In genomic region chr19:40231057-40231456, GRCh38 we compare ENCODE assay signal across 25 cellular contexts. TPM values are rescaled to one million over a fixed set of nuclear protein-coding genes. Genes with fewer than 3 reads are reported as not detected.
DNase-seq lines count a peak whose midpoint lies in the region; ATAC-seq, FAIRE-seq and TF ChIP-seq lines count a peak whose summit lies in the region.
"Had no signal": no experiment of that assay in that cellular context is flagged by ENCODE, and none has a peak within 500 bp of the region (broad histone marks: within the 10 kb centered on the region; RNA-seq: fewer than 3 reads in every experiment).

No MANE protein-coding gene starts in this region.

- intact Hi-C loops in HepG2 (cut with micrococcal nuclease; ENCODE audit: unreplicated experiment) = no loop called here
- intact Hi-C loops in right lobe of liver (cut with DNase I) = no loop called here

- WGBS in HepG2 (ENCODE audit: low lambda C conversion rate) = 63% methylated on average over 6 of the region's 6 CpGs
- 83% methylated on average over 6 of the region's 6 CpGs for WGBS in right lobe of liver (ENCODE audit: insufficient coverage, low coverage, low lambda C conversion rate, missing lambda C conversion rate)
- WGBS in liver = 88% methylated on average over 6 of the region's 6 CpGs

- ATAC-seq in HepG2 (no peak), right lobe of liver (no peak)
- ATAC-seq: activated T-helper 17 cell treated with anti-CD3 and anti-CD28 coated beads, Interleukin-2, amount 50 U/mL, for 72 hours had no signal

- TF ChIP-seq POLR2A in HepG2 (IDR thresholded peaks at IDR 0.05; ENCODE audit: insufficient read depth in 1 of 2, low read depth in 2 of 2, low read length in 2 of 2) (no peak), right lobe of liver (IDR thresholded peaks at IDR 0.05) (no peak)

- H3K36me3 ChIP-seq in HepG2 (replicated peaks in 1 of 2; ENCODE audit: control insufficient read depth in 1 of 2, insufficient read depth in 2 of 2, low read length in 2 of 2) (peaks cover 10 to 11% of the 10 kb centered on the region in 2 experiments; a peak in 3 of 5 replicates), right lobe of liver (peaks cover 0 to 17% (median 8%) of the 10 kb centered on the region in 4 donors), liver (ENCODE audit: control insufficient read depth in 4 of 4, insufficient read depth in 3 of 4, low read depth in 1 of 4, low read length in 3 of 4) (peaks cover 6 to 24% (median 13%) of the 10 kb centered on the region in 4 donors), Karpas-422 (ENCODE audit: insufficient read depth, low read length) (no peaks in the 10 kb centered on the region)

- TF ChIP-seq CTCF in HepG2 (CRISPR knock-in tag; IDR thresholded peaks at IDR 0.05) (no peak), right lobe of liver (IDR thresholded peaks at IDR 0.05) (no peak), RWPE1 (conservative IDR thresholded peaks at IDR 0.05; ENCODE audit: low read depth) (no peak), liver (IDR thresholded peaks at IDR 0.05; ENCODE audit: low read depth, low read length, missing input control) (no peak)

- H3K9ac ChIP-seq in HepG2 (ENCODE audit: insufficient read depth, low read depth, low read length) = peak overlapping the region; percentile 20
- no peak overlapping the region for H3K9ac ChIP-seq in liver (ENCODE audit: low read depth in 1 of 2, low read length in 2 of 2)
- H3K9ac ChIP-seq in Karpas-422 (ENCODE audit: low read length) = no peak overlapping the region

- peak overlapping the region in 2 of 3 experiments; percentile 19 to 69; a peak in 2 of 6 replicates for H3K4me3 ChIP-seq in HepG2 (replicated peaks in 1 of 3; ENCODE audit: insufficient read depth in 1 of 3, low read depth in 2 of 3, low read length in 3 of 3)
- H3K4me3 ChIP-seq in right lobe of liver = no peak overlapping the region
- H3K4me3 ChIP-seq in liver (ENCODE audit: low read depth in 1 of 3, low read length in 3 of 3) = no peak overlapping the region
- H3K4me3 ChIP-seq in Karpas-422 (ENCODE audit: low read length) = no peak overlapping the region
- H3K4me3 ChIP-seq: esophagus squamous epithelium, gastroesophageal sphincter, sigmoid colon had no signal

- H3K4me1 ChIP-seq in HepG2 (ENCODE audit: insufficient read depth, low read length) = peaks cover 70% of the 10 kb centered on the region
- peaks cover 0 to 27% (median 7%) of the 10 kb centered on the region in 4 donors for H3K4me1 ChIP-seq in right lobe of liver
- peaks cover 10 to 24% (median 19%) of the 10 kb centered on the region in 4 donors for H3K4me1 ChIP-seq in liver (ENCODE audit: control insufficient read depth in 4 of 4, insufficient read depth in 4 of 4, low read length in 3 of 4)
- no peaks in the 10 kb centered on the region for H3K4me1 ChIP-seq in Karpas-422 (ENCODE audit: low read length)

- H2AFZ ChIP-seq in HepG2 (ENCODE audit: low read length) = no peak overlapping the region
- H2AFZ ChIP-seq in Karpas-422 (ENCODE audit: low read length) = no peak overlapping the region

- no peaks in the 10 kb centered on the region for H3K9me2 ChIP-seq in Karpas-422 (replicated peaks; ENCODE audit: insufficient read depth, low read length)

- H3K79me2 ChIP-seq in HepG2 (ENCODE audit: insufficient read depth, low read length) (no peaks in the 10 kb centered on the region), Karpas-422 (ENCODE audit: low read length) (no peaks in the 10 kb centered on the region)

- no TSS peak for BruUV-seq in HepG2 (replicated peaks; lab: Mats Ljungman, UMichigan)

- in situ Hi-C loops in HepG2 (cut with HindIII; ENCODE audit: extremely low pct_ligation_motif_present, low pct_unique_long_range_greater_than_20kb) = no loop called here

- TF ChIP-seq EP300 in HepG2 (IDR thresholded peaks at IDR 0.05; ENCODE audit: low read depth in 2 of 2, low read length in 2 of 2) (no peak), HepG2 (CRISPR knock-in tag; IDR thresholded peaks at IDR 0.05; ENCODE audit: borderline replicate concordance) (no peak)

- POLR2A ChIA-PET in HepG2 (lab: Yijun Ruan, JAX) (interaction anchor here (0.9 to 2.7 kb wide), 5 partner anchors 23 to 202 kb away, joined by 4 to 25 read pairs (median 7); partner anchors contain the start of genes MAP3K10 and SERTAD1), RWPE1 (lab: Yijun Ruan, JAX; ENCODE audit: low non-redundant PET) (no interaction called here)

- H3K9me3 ChIP-seq in HepG2 (ENCODE audit: low read length) (no peaks in the 10 kb centered on the region), right lobe of liver (no peaks in the 10 kb centered on the region), liver (ENCODE audit: control insufficient read depth in 4 of 4, low read length in 3 of 4) (no peaks in the 10 kb centered on the region), Karpas-422 (ENCODE audit: low read length) (no peaks in the 10 kb centered on the region)
- H3K9me3 ChIP-seq: esophagus squamous epithelium, gastroesophageal sphincter, sigmoid colon had no signal

- CTCF ChIA-PET in HepG2 (lab: Yijun Ruan, JAX; ENCODE audit: low intra/inter-chr PET ratio, low total read pairs) = no interaction called here
- CTCF ChIA-PET in RWPE1 (lab: Yijun Ruan, JAX) = interaction anchor here (0.6 kb wide), 1 partner anchor 295 kb away, joined by 4 read pairs; no protein-coding TSS in a partner anchor

- TF ChIP-seq RAD21 in HepG2 (CRISPR knock-in tag; IDR thresholded peaks at IDR 0.05) (no peak), liver (IDR thresholded peaks at IDR 0.05) (no peak)

- DNase-seq in HepG2 (ENCODE audit: low spot score) (no peak), right lobe of liver (no peak), RWPE1 (ENCODE audit: low spot score) (no peak), LoVo (ENCODE audit: low spot score) (no peak), nucleus accumbens (lab: John Stamatoyannopoulos, UW) (no peak), Karpas-422 (no peak)
- DNase-seq: activated CD4-positive, alpha-beta T cell treated with anti-CD3 and anti-CD28 coated beads for 4 hours; brain microvascular endothelial cell; effector memory CD4-positive, alpha-beta T cell; esophagus squamous epithelium; GF-D8; mammary epithelial cell; NCI-H1105; NCI-H2029; NCI-H226; NCI-H774; sigmoid colon; T-cell had no signal

- no peaks in the 10 kb centered on the region for H3K27me3 ChIP-seq in HepG2 (ENCODE audit: control insufficient read depth in 1 of 2, insufficient read depth in 2 of 2, low read length in 2 of 2)
- no peaks in the 10 kb centered on the region for H3K27me3 ChIP-seq in right lobe of liver
- H3K27me3 ChIP-seq in liver (ENCODE audit: control insufficient read depth in 4 of 4, insufficient read depth in 4 of 4, low read length in 3 of 4) = no peaks in the 10 kb centered on the region
- H3K27me3 ChIP-seq in Karpas-422 (ENCODE audit: low read length) = no peaks in the 10 kb centered on the region
- H3K27me3 ChIP-seq: brain microvascular endothelial cell had no signal

- FAIRE-seq in HepG2 (lab: Jason Lieb, UNC) = no peak
- FAIRE-seq: HTR-8/SVneo, keratinocyte, TTC549 had no signal

- H3K4me2 ChIP-seq in HepG2 (ENCODE audit: low read depth, low read length) (peak overlapping the region; percentile 91), Karpas-422 (ENCODE audit: low read depth, low read length, poor library complexity, severe bottlenecking) (no peak overlapping the region)

- H3K27ac ChIP-seq in HepG2 (ENCODE audit: extremely low read length, insufficient read depth, low read length) (peak overlapping the region; percentile 83), right lobe of liver (no peak overlapping the region), RWPE1 (peak overlapping the region; percentile 23; the same call in 1 of the 2 replicates), liver (ENCODE audit: low read depth in 1 of 2, low read length in 2 of 2) (peak overlapping the region; percentile 26 to 75), Karpas-422 (ENCODE audit: low read length) (no peak overlapping the region)
- H3K27ac ChIP-seq: brain microvascular endothelial cell had no signal

- H4K20me1 ChIP-seq in HepG2 (ENCODE audit: insufficient read depth, low read length) (no peaks in the 10 kb centered on the region), Karpas-422 (ENCODE audit: insufficient read depth, low read depth, low read length) (0 out of 2 replicates have a peak, but pooled peaks cover 13% of the 10 kb centered on the region)

RNA-seq across cellular contexts. Expression of gene CCNP, which starts 4.6 kb away (rescaled TPM):
- total RNA-seq in HepG2 (2016; rRNA removed; fragmentation: Illumina TruSeq; extraction: Trizol) = 0.66 and 1.1 TPM in 2 replicates
- total RNA-seq in HepG2 (2016; cell fraction: cytosol; rRNA removed; fragmentation: Illumina TruSeq; extraction: Trizol; ENCODE audit: low read depth) = 0.20 and 0.35 TPM in 2 replicates
- 0.85 and 1.1 TPM in 2 replicates for total RNA-seq in HepG2 (2016; cell fraction: insoluble cytoplasmic fraction; rRNA removed; fragmentation: Illumina TruSeq; extraction: Trizol)
- total RNA-seq in HepG2 (2016; cell fraction: membrane; rRNA removed; fragmentation: Illumina TruSeq; extraction: Trizol) = 0.74 and 0.79 TPM in 2 replicates
- 0.69 and 0.96 TPM in 2 replicates for total RNA-seq in HepG2 (2016; cell fraction: nucleus; rRNA removed; fragmentation: Illumina TruSeq; extraction: Trizol)
- polyA plus RNA-seq in HepG2 (2011; rRNA removed) = 1.8 and 2.8 TPM in 2 replicates
- polyA plus RNA-seq in HepG2 (2011; cell fraction: cytosol; rRNA removed) = 1.7 and 2.0 TPM in 2 replicates
- 7.9 and 8.4 TPM in 2 replicates for polyA plus RNA-seq in HepG2 (2011; cell fraction: nucleus; rRNA removed)
- 2.0 and 2.9 TPM in 2 replicates for polyA plus RNA-seq in HepG2 (2012)
- 0.25 and 0.58 TPM in 2 replicates for polyA plus RNA-seq in HepG2 (2016; cell fraction: cytosol; fragmentation: Illumina TruSeq; extraction: Trizol; ENCODE audit: low read depth)
- 1.0 and 1.2 TPM in 2 replicates for polyA plus RNA-seq in HepG2 (2016; cell fraction: insoluble cytoplasmic fraction; fragmentation: Illumina TruSeq; extraction: Trizol; ENCODE audit: low read depth)
- 0.49 and 0.52 TPM in 2 replicates for polyA plus RNA-seq in HepG2 (2016; cell fraction: membrane; fragmentation: Illumina TruSeq; extraction: Trizol; ENCODE audit: low read depth)
- 2.3 and 2.8 TPM in 2 replicates for polyA plus RNA-seq in HepG2 (2016; cell fraction: nucleus; fragmentation: Illumina TruSeq; extraction: Trizol; ENCODE audit: insufficient read depth, low read depth)
- 0.07 and 2.4 TPM in 2 replicates for polyA minus RNA-seq in HepG2 (2011; rRNA and poly(A)+ RNA removed; ENCODE audit: low replicate concordance)
- polyA minus RNA-seq in HepG2 (2011; cell fraction: cytosol; rRNA and poly(A)+ RNA removed) = 0.79 and 1.1 TPM in 2 replicates
- 0.90 and 1.2 TPM in 2 replicates for polyA minus RNA-seq in HepG2 (2011; cell fraction: nucleus; rRNA and poly(A)+ RNA removed)
- 1 to 10 TPM; 1.5 to 8.7 (median 3.9) TPM for total RNA-seq in right lobe of liver
- total RNA-seq in liver = 1 to 10 TPM in 1 of 2 donors, under 1 TPM in 1; 0.84 to 2.5 TPM
- polyA plus RNA-seq in liver = 1 to 10 TPM; 1.2 to 3.7 TPM
- total RNA-seq in Karpas-422 (2014; rRNA removed; shearing (Covaris generic); ENCODE audit: low replicate concordance) = not detected in 2 replicates
- total RNA-seq: esophagus squamous epithelium, sigmoid colon, urinary bladder had no signal
- polyA plus RNA-seq: mammary epithelial cell had no signal

RNA-seq across cellular contexts. Expression of gene TTC9B, which starts 12.9 kb away (rescaled TPM):
- total RNA-seq in HepG2 (2016; rRNA removed; fragmentation: Illumina TruSeq; extraction: Trizol) (not detected in 2 replicates), right lobe of liver (not detected), liver (not detected)
- total RNA-seq in HepG2 (2016; cell fraction: cytosol; rRNA removed; fragmentation: Illumina TruSeq; extraction: Trizol; ENCODE audit: low read depth) = not detected in 2 replicates
- total RNA-seq in HepG2 (2016; cell fraction: insoluble cytoplasmic fraction; rRNA removed; fragmentation: Illumina TruSeq; extraction: Trizol) = not detected in 2 replicates
- total RNA-seq in HepG2 (2016; cell fraction: membrane; rRNA removed; fragmentation: Illumina TruSeq; extraction: Trizol) = not detected in 2 replicates
- total RNA-seq in HepG2 (2016; cell fraction: nucleus; rRNA removed; fragmentation: Illumina TruSeq; extraction: Trizol) = not detected in 2 replicates
- polyA plus RNA-seq in HepG2 (2011; rRNA removed) (not detected in 2 replicates), liver (under 1 TPM in 1 of 2 donors, not detected in 1; 0.14 TPM)
- polyA plus RNA-seq in HepG2 (2011; cell fraction: cytosol; rRNA removed) = not detected in 2 replicates
- 0.05 TPM in 1 of 2 replicates, not detected in the other for polyA plus RNA-seq in HepG2 (2011; cell fraction: nucleus; rRNA removed)
- polyA plus RNA-seq in HepG2 (2012) = 0.08 and 0.27 TPM in 2 replicates
- polyA plus RNA-seq in HepG2 (2016; cell fraction: cytosol; fragmentation: Illumina TruSeq; extraction: Trizol; ENCODE audit: low read depth) = not detected in 2 replicates
- not detected in 2 replicates for polyA plus RNA-seq in HepG2 (2016; cell fraction: insoluble cytoplasmic fraction; fragmentation: Illumina TruSeq; extraction: Trizol; ENCODE audit: low read depth)
- polyA plus RNA-seq in HepG2 (2016; cell fraction: membrane; fragmentation: Illumina TruSeq; extraction: Trizol; ENCODE audit: low read depth) = not detected in 2 replicates
- polyA plus RNA-seq in HepG2 (2016; cell fraction: nucleus; fragmentation: Illumina TruSeq; extraction: Trizol; ENCODE audit: insufficient read depth, low read depth) = not detected in 2 replicates
- polyA minus RNA-seq in HepG2 (2011; rRNA and poly(A)+ RNA removed; ENCODE audit: low replicate concordance) = not detected in 2 replicates
- not detected in 2 replicates for polyA minus RNA-seq in HepG2 (2011; cell fraction: cytosol; rRNA and poly(A)+ RNA removed)
- polyA minus RNA-seq in HepG2 (2011; cell fraction: nucleus; rRNA and poly(A)+ RNA removed) = not detected in 2 replicates
- not detected in 2 replicates for total RNA-seq in Karpas-422 (2014; rRNA removed; shearing (Covaris generic); ENCODE audit: low replicate concordance)
- total RNA-seq: esophagus squamous epithelium, gastroesophageal sphincter, mammary epithelial cell, T-cell had no signal
- polyA plus RNA-seq: keratinocyte, mammary epithelial cell had no signal

RNA-seq across cellular contexts. Expression of gene MAP3K10, which starts 39.8 kb away (rescaled TPM):
- total RNA-seq in HepG2 (2016; rRNA removed; fragmentation: Illumina TruSeq; extraction: Trizol) = 1.9 and 3.4 TPM in 2 replicates
- total RNA-seq in HepG2 (2016; cell fraction: cytosol; rRNA removed; fragmentation: Illumina TruSeq; extraction: Trizol; ENCODE audit: low read depth) = 3.4 and 3.7 TPM in 2 replicates
- total RNA-seq in HepG2 (2016; cell fraction: insoluble cytoplasmic fraction; rRNA removed; fragmentation: Illumina TruSeq; extraction: Trizol) = 1.5 and 4.3 TPM in 2 replicates
- 2.3 and 3.1 TPM in 2 replicates for total RNA-seq in HepG2 (2016; cell fraction: membrane; rRNA removed; fragmentation: Illumina TruSeq; extraction: Trizol)
- total RNA-seq in HepG2 (2016; cell fraction: nucleus; rRNA removed; fragmentation: Illumina TruSeq; extraction: Trizol) = 4.8 and 6.5 TPM in 2 replicates
- polyA plus RNA-seq in HepG2 (2011; rRNA removed) = 5.0 and 6.7 TPM in 2 replicates
- 2.4 and 4.6 TPM in 2 replicates for polyA plus RNA-seq in HepG2 (2011; cell fraction: cytosol; rRNA removed)
- 28.9 and 39.9 TPM in 2 replicates for polyA plus RNA-seq in HepG2 (2011; cell fraction: nucleus; rRNA removed)
- 4.5 and 7.7 TPM in 2 replicates for polyA plus RNA-seq in HepG2 (2012)
- polyA plus RNA-seq in HepG2 (2016; cell fraction: cytosol; fragmentation: Illumina TruSeq; extraction: Trizol; ENCODE audit: low read depth) = 1.1 and 1.2 TPM in 2 replicates
- polyA plus RNA-seq in HepG2 (2016; cell fraction: insoluble cytoplasmic fraction; fragmentation: Illumina TruSeq; extraction: Trizol; ENCODE audit: low read depth) = 2.1 and 3.6 TPM in 2 replicates
- polyA plus RNA-seq in HepG2 (2016; cell fraction: membrane; fragmentation: Illumina TruSeq; extraction: Trizol; ENCODE audit: low read depth) = 2.5 and 3.9 TPM in 2 replicates
- polyA plus RNA-seq in HepG2 (2016; cell fraction: nucleus; fragmentation: Illumina TruSeq; extraction: Trizol; ENCODE audit: insufficient read depth, low read depth) = 14.6 and 16.4 TPM in 2 replicates
- 9.5 and 13.6 TPM in 2 replicates for polyA minus RNA-seq in HepG2 (2011; rRNA and poly(A)+ RNA removed; ENCODE audit: low replicate concordance)
- polyA minus RNA-seq in HepG2 (2011; cell fraction: cytosol; rRNA and poly(A)+ RNA removed) = 3.7 and 4.1 TPM in 2 replicates
- polyA minus RNA-seq in HepG2 (2011; cell fraction: nucleus; rRNA and poly(A)+ RNA removed) = 9.0 and 9.3 TPM in 2 replicates
- 1 to 10 TPM; 4.2 to 7.0 (median 6.5) TPM for total RNA-seq in right lobe of liver
- 1 to 10 TPM in 1 of 2 donors, under 1 TPM in 1; 0.65 to 3.9 TPM for total RNA-seq in liver
- 1 to 10 TPM in 1 of 2 donors, under 1 TPM in 1; 0.92 to 3.2 TPM for polyA plus RNA-seq in liver
- total RNA-seq in Karpas-422 (2014; rRNA removed; shearing (Covaris generic); ENCODE audit: low replicate concordance) = 7.6 and 26.3 TPM in 2 replicates

RNA-seq across cellular contexts. Expression of gene AKT2, which starts 54.1 kb away (rescaled TPM):
- total RNA-seq in HepG2 (2016; rRNA removed; fragmentation: Illumina TruSeq; extraction: Trizol) = 82.1 and 82.7 TPM in 2 replicates
- 42.1 and 44.9 TPM in 2 replicates for total RNA-seq in HepG2 (2016; cell fraction: cytosol; rRNA removed; fragmentation: Illumina TruSeq; extraction: Trizol; ENCODE audit: low read depth)
- 70.8 and 81.6 TPM in 2 replicates for total RNA-seq in HepG2 (2016; cell fraction: insoluble cytoplasmic fraction; rRNA removed; fragmentation: Illumina TruSeq; extraction: Trizol)
- total RNA-seq in HepG2 (2016; cell fraction: membrane; rRNA removed; fragmentation: Illumina TruSeq; extraction: Trizol) = 96.0 and 104 TPM in 2 replicates
- total RNA-seq in HepG2 (2016; cell fraction: nucleus; rRNA removed; fragmentation: Illumina TruSeq; extraction: Trizol) = 55.8 and 67.9 TPM in 2 replicates
- 173 and 182 TPM in 2 replicates for polyA plus RNA-seq in HepG2 (2011; rRNA removed)
- 88.4 and 94.7 TPM in 2 replicates for polyA plus RNA-seq in HepG2 (2011; cell fraction: cytosol; rRNA removed)
- polyA plus RNA-seq in HepG2 (2011; cell fraction: nucleus; rRNA removed) = 432 and 533 TPM in 2 replicates
- 72.7 and 74.6 TPM in 2 replicates for polyA plus RNA-seq in HepG2 (2012)
- polyA plus RNA-seq in HepG2 (2016; cell fraction: cytosol; fragmentation: Illumina TruSeq; extraction: Trizol; ENCODE audit: low read depth) = 39.5 and 46.3 TPM in 2 replicates
- polyA plus RNA-seq in HepG2 (2016; cell fraction: insoluble cytoplasmic fraction; fragmentation: Illumina TruSeq; extraction: Trizol; ENCODE audit: low read depth) = 92.6 and 106 TPM in 2 replicates
- 95.0 and 114 TPM in 2 replicates for polyA plus RNA-seq in HepG2 (2016; cell fraction: membrane; fragmentation: Illumina TruSeq; extraction: Trizol; ENCODE audit: low read depth)
- 169 and 178 TPM in 2 replicates for polyA plus RNA-seq in HepG2 (2016; cell fraction: nucleus; fragmentation: Illumina TruSeq; extraction: Trizol; ENCODE audit: insufficient read depth, low read depth)
- 115 and 187 TPM in 2 replicates for polyA minus RNA-seq in HepG2 (2011; rRNA and poly(A)+ RNA removed; ENCODE audit: low replicate concordance)
- polyA minus RNA-seq in HepG2 (2011; cell fraction: cytosol; rRNA and poly(A)+ RNA removed) = 55.0 and 56.5 TPM in 2 replicates
- polyA minus RNA-seq in HepG2 (2011; cell fraction: nucleus; rRNA and poly(A)+ RNA removed) = 77.1 and 89.5 TPM in 2 replicates
- 100 to 1,000 TPM in 3 of 6 experiments, 10 to 100 TPM in 3; 83.2 to 132 (median 107) TPM for total RNA-seq in right lobe of liver
- 100 to 1,000 TPM in 1 of 2 donors, 10 to 100 TPM in 1; 49.6 to 110 TPM for total RNA-seq in liver
- polyA plus RNA-seq in liver = 10 to 100 TPM; 23.2 to 71.3 TPM
- total RNA-seq in Karpas-422 (2014; rRNA removed; shearing (Covaris generic); ENCODE audit: low replicate concordance) = 85.9 and 128 TPM in 2 replicates

Comparison
In these comparisons a context has a peak if more than half of its experiments do, and no peak if none do; other contexts are left out.
1. H3K27ac ChIP-seq: peak in HepG2 (single experiment), RWPE1 (single experiment) and liver (2 of 2); none in right lobe of liver (0 of 3) and Karpas-422 (single experiment).
2. H3K4me3 ChIP-seq: peak in HepG2 (2 of 3); none in right lobe of liver (0 of 3), liver (0 of 3) and Karpas-422 (single experiment).